In genomic region chr18:75216212-75216925, GRCh38 we compare ENCODE assay signal across 12 cellular contexts. TPM values are rescaled to one million over a fixed set of nuclear protein-coding genes. Genes with fewer than 3 reads are reported as not detected.
DNase-seq lines count a peak whose midpoint lies in the region; ATAC-seq and TF ChIP-seq lines count a peak whose summit lies in the region.
"Had no signal": no experiment of that assay in that cellular context is flagged by ENCODE, and none has a peak within 500 bp of the region (broad histone marks: within the 10 kb centered on the region; RNA-seq: fewer than 3 reads in every experiment).

No MANE protein-coding gene starts in this region.

- no peaks in the 10 kb centered on the region for H3K9me3 Mint-ChIP-seq in activated CD8-positive, alpha-beta memory T cell treated with anti-CD3 and anti-CD28 coated beads, Interleukin-2, amount 10 ng/mL, durations not matched to agents 7 days and 5 days (ENCODE audit: low read depth)
- H3K9me3 Mint-ChIP-seq in stimulated activated effector memory CD8-positive, alpha-beta T cell treated with anti-CD3 and anti-CD28 coated beads, Interleukin-12 subunit alpha, Interleukin-12 subunit beta, amount 100 ng/mL, for 72 hours = no peaks in the 10 kb centered on the region
- H3K9me3 Mint-ChIP-seq in Calu3 (ENCODE audit: low read depth, unreplicated experiment) = no peaks in the 10 kb centered on the region

- no TSS peak for BruUV-seq in Calu3 (replicated peaks; lab: Mats Ljungman, UMichigan)

- H3K36me3 Mint-ChIP-seq in activated CD8-positive, alpha-beta memory T cell treated with anti-CD3 and anti-CD28 coated beads, Interleukin-2, amount 10 ng/mL, durations not matched to agents 7 days and 5 days = peaks cover 8% of the 10 kb centered on the region
- peaks cover 7% of the 10 kb centered on the region for H3K36me3 Mint-ChIP-seq in stimulated activated effector memory CD8-positive, alpha-beta T cell treated with anti-CD3 and anti-CD28 coated beads, Interleukin-12 subunit alpha, Interleukin-12 subunit beta, amount 100 ng/mL, for 72 hours
- H3K36me3 Mint-ChIP-seq in Calu3 (ENCODE audit: insufficient read depth, unreplicated experiment) = peaks cover 10% of the 10 kb centered on the region

- ATAC-seq in activated CD8-positive, alpha-beta memory T cell treated with anti-CD3 and anti-CD28 coated beads, Interleukin-2, amount 10 ng/mL, durations not matched to agents 7 days and 5 days = peak; percentile 66
- ATAC-seq in stimulated activated effector memory CD8-positive, alpha-beta T cell treated with anti-CD3 and anti-CD28 coated beads, Interleukin-12 subunit alpha, Interleukin-12 subunit beta, amount 100 ng/mL, for 72 hours = peak; percentile 64

- peaks cover 57% of the 10 kb centered on the region for H3K4me1 Mint-ChIP-seq in activated CD8-positive, alpha-beta memory T cell treated with anti-CD3 and anti-CD28 coated beads, Interleukin-2, amount 10 ng/mL, durations not matched to agents 7 days and 5 days
- peaks cover 61% of the 10 kb centered on the region for H3K4me1 Mint-ChIP-seq in stimulated activated effector memory CD8-positive, alpha-beta T cell treated with anti-CD3 and anti-CD28 coated beads, Interleukin-12 subunit alpha, Interleukin-12 subunit beta, amount 100 ng/mL, for 72 hours
- H3K4me1 Mint-ChIP-seq in Calu3 (ENCODE audit: low read depth, unreplicated experiment) = peaks cover 47% of the 10 kb centered on the region

- intact Hi-C loops in Calu3 (cut with micrococcal nuclease; ENCODE audit: unreplicated experiment) = loop anchor here (5.0 to 10.0 kb wide), 2 partner anchors 322 to 564 kb away; no protein-coding TSS in a partner anchor

- H3K4me1 ChIP-seq in Peyer's patch = peaks cover 0 to 80% (median 16%) of the 10 kb centered on the region in 4 donors

- peak overlapping the region; percentile 69 for H3K4me3 Mint-ChIP-seq in activated CD8-positive, alpha-beta memory T cell treated with anti-CD3 and anti-CD28 coated beads, Interleukin-2, amount 10 ng/mL, durations not matched to agents 7 days and 5 days
- peak overlapping the region; percentile 59 for H3K4me3 Mint-ChIP-seq in stimulated activated effector memory CD8-positive, alpha-beta T cell treated with anti-CD3 and anti-CD28 coated beads, Interleukin-12 subunit alpha, Interleukin-12 subunit beta, amount 100 ng/mL, for 72 hours
- no peak overlapping the region for H3K4me3 Mint-ChIP-seq in Calu3 (ENCODE audit: low read depth, unreplicated experiment)

- peak overlapping the region; percentile 29 to 83 (median 70) for H3K27ac ChIP-seq in Peyer's patch

- H3K9me3 ChIP-seq in Peyer's patch = no peaks in the 10 kb centered on the region
- H3K9me3 ChIP-seq: upper lobe of left lung had no signal

- peak overlapping the region in 2 of 4 donors; percentile 2 to 12 for H3K4me3 ChIP-seq in Peyer's patch
- H3K4me3 ChIP-seq: upper lobe of left lung had no signal

- no peaks in the 10 kb centered on the region for H3K27me3 ChIP-seq in Peyer's patch
- H3K27me3 ChIP-seq: upper lobe of left lung had no signal

- no peak for DNase-seq in activated CD8-positive, alpha-beta memory T cell treated with anti-CD3 and anti-CD28 coated beads, Interleukin-2, amount 10 ng/mL, durations not matched to agents 7 days and 5 days
- no peak for DNase-seq in activated CD8-positive, alpha-beta memory T cell treated with anti-CD3 and anti-CD28 coated beads, Interleukin-2, amount 50 U/mL, for 4 hours
- DNase-seq in Peyer's patch = peak in 1 of 3 donors; percentile 34
- peak; percentile 29 for DNase-seq in fibroblast of peridontal ligament (ENCODE audit: extremely low read depth)
- no peak for DNase-seq in stimulated activated effector memory CD8-positive, alpha-beta T cell treated with anti-CD3 and anti-CD28 coated beads, Interleukin-12 subunit alpha, Interleukin-12 subunit beta, amount 100 ng/mL, for 72 hours (ENCODE audit: low spot score in 2 of 2)
- DNase-seq in NAMALWA (ENCODE audit: low spot score) = no peak
- no peak for DNase-seq in Calu3
- no peak for DNase-seq in stimulated activated CD4-positive, alpha-beta T cell treated with anti-CD3 and anti-CD28 coated beads, Interleukin-1b, Interleukin-23, amount 100 ng/mL, for 48 hours
- DNase-seq: activated CD4-positive, CD25-positive, alpha-beta regulatory T cell treated with anti-CD3 and anti-CD28 coated beads, Interleukin-2, amount 50 U/mL, for 72 hours; cerebellar nuclear complex; KBM-7; upper lobe of left lung had no signal

- CTCF ChIA-PET in activated CD8-positive, alpha-beta memory T cell treated with anti-CD3 and anti-CD28 coated beads, Interleukin-2, amount 10 ng/mL, durations not matched to agents 7 days and 5 days (lab: Charles Lee) = interaction anchor here (0.8 to 1.6 kb wide), 5 partner anchors 9 to 32 kb away, joined by 3 to 5 read pairs (median 4); no protein-coding TSS in a partner anchor
- CTCF ChIA-PET in Calu3 (lab: Charles Lee) = no interaction called here

- TF ChIP-seq CTCF in Peyer's patch (IDR thresholded peaks at IDR 0.05) (no peak), Calu3 (IDR thresholded peaks at IDR 0.05; ENCODE audit: unreplicated experiment) (no peak)

- H3K36me3 ChIP-seq in Peyer's patch = no peaks in the 10 kb centered on the region
- H3K36me3 ChIP-seq: upper lobe of left lung had no signal

- no peak for TF ChIP-seq POLR2A in Peyer's patch (IDR thresholded peaks at IDR 0.05)

- H3K27ac Mint-ChIP-seq in activated CD8-positive, alpha-beta memory T cell treated with anti-CD3 and anti-CD28 coated beads, Interleukin-2, amount 10 ng/mL, durations not matched to agents 7 days and 5 days = peak overlapping the region; percentile 97
- peak overlapping the region; percentile 92 for H3K27ac Mint-ChIP-seq in stimulated activated effector memory CD8-positive, alpha-beta T cell treated with anti-CD3 and anti-CD28 coated beads, Interleukin-12 subunit alpha, Interleukin-12 subunit beta, amount 100 ng/mL, for 72 hours
- no peak overlapping the region for H3K27ac Mint-ChIP-seq in Calu3 (ENCODE audit: unreplicated experiment)

- H3K27me3 Mint-ChIP-seq in activated CD8-positive, alpha-beta memory T cell treated with anti-CD3 and anti-CD28 coated beads, Interleukin-2, amount 10 ng/mL, durations not matched to agents 7 days and 5 days = no peaks in the 10 kb centered on the region
- H3K27me3 Mint-ChIP-seq in Calu3 (ENCODE audit: unreplicated experiment) = no peaks in the 10 kb centered on the region

RNA-seq across cellular contexts. Expression of gene TSHZ1, which starts 5.8 kb away (rescaled TPM):
- 10 to 100 TPM; 13.8 to 20.4 TPM for total RNA-seq in activated CD8-positive, alpha-beta memory T cell treated with anti-CD3 and anti-CD28 coated beads, Interleukin-2, amount 10 ng/mL, durations not matched to agents 7 days and 5 days
- 10 to 100 TPM; 12.4 to 34.8 (median 28.4) TPM for total RNA-seq in Peyer's patch
- total RNA-seq in Calu3 (2022) = 8.6 and 10.8 TPM in 2 replicates

RNA-seq across cellular contexts. Expression of gene PTGR3, which starts 7.4 kb away (rescaled TPM):
- 10 to 100 TPM; 31.5 to 33.5 TPM for total RNA-seq in activated CD8-positive, alpha-beta memory T cell treated with anti-CD3 and anti-CD28 coated beads, Interleukin-2, amount 10 ng/mL, durations not matched to agents 7 days and 5 days
- 10 to 100 TPM; 19.6 to 24.1 (median 20.8) TPM for total RNA-seq in Peyer's patch
- total RNA-seq in Calu3 (2022) = 30.2 and 31.7 TPM in 2 replicates
